ENCODE assay signal across 12 cellular contexts in genomic region chr1:113860891-113861290, GRCh38. TPM values are rescaled to one million over a fixed set of nuclear protein-coding genes. Genes with fewer than 3 reads are reported as not detected.
DNase-seq lines count a peak whose midpoint lies in the region; ATAC-seq and TF ChIP-seq lines count a peak whose summit lies in the region.
"Had no signal": no experiment of that assay in that cellular context is flagged by ENCODE, and none has a peak within 500 bp of the region (broad histone marks: within the 10 kb centered on the region; RNA-seq: fewer than 3 reads in every experiment).

No MANE protein-coding gene starts in this region.

- H3K36me3 ChIP-seq in DOHH2 (ENCODE audit: control insufficient read depth, low read length) (peaks cover 54% of the 10 kb centered on the region), OCI-LY1 (ENCODE audit: insufficient read depth, low read length) (peaks cover 48% of the 10 kb centered on the region), mammary epithelial cell (ENCODE audit: insufficient read depth, low read length) (no peaks in the 10 kb centered on the region)

- H3K4me1 ChIP-seq in DOHH2 (ENCODE audit: control insufficient read depth, low read length) (peaks cover 66% of the 10 kb centered on the region), OCI-LY1 (ENCODE audit: insufficient read depth, low read length, severe bottlenecking) (peaks cover 51% of the 10 kb centered on the region), mammary epithelial cell (ENCODE audit: insufficient read depth, low read length) (peaks cover 10% of the 10 kb centered on the region)

- H3K9me3 Mint-ChIP-seq in natural killer cell: no peaks in the 10 kb centered on the region

- H3K27me3 Mint-ChIP-seq in natural killer cell (ENCODE audit: low read depth in 2 of 2): no peaks in the 10 kb centered on the region

- H3K9me3 ChIP-seq in DOHH2 (ENCODE audit: control insufficient read depth, insufficient read depth, low read length) (no peaks in the 10 kb centered on the region), OCI-LY1 (ENCODE audit: low read length) (no peaks in the 10 kb centered on the region), mammary epithelial cell (replicated peaks; ENCODE audit: insufficient read depth, low read length) (no peaks in the 10 kb centered on the region)

- H3K79me2 ChIP-seq in DOHH2 (ENCODE audit: control insufficient read depth, low read length) (peaks cover 55% of the 10 kb centered on the region), OCI-LY1 (ENCODE audit: insufficient read depth, low read length) (peaks cover 22% of the 10 kb centered on the region; the same call in 1 of the 2 replicates), mammary epithelial cell (ENCODE audit: insufficient read depth, low read length) (no peaks in the 10 kb centered on the region)

- H3K9ac ChIP-seq in OCI-LY1 (ENCODE audit: low read length) (peak overlapping the region; percentile 29; the same call in 1 of the 2 replicates), mammary epithelial cell (ENCODE audit: insufficient read depth, low read length) (no peak overlapping the region)

- peak overlapping the region; percentile 76 to 89 for H3K27ac Mint-ChIP-seq in natural killer cell

- WGBS in mammary epithelial cell (ENCODE audit: low coverage, missing lambda C conversion rate): 66% methylated on average over 3 of the region's 3 CpGs

- BruUV-seq in mammary epithelial cell (replicated peaks; lab: Mats Ljungman, UMichigan): no TSS peak

- dilution Hi-C loops in mammary epithelial cell (cut with HindIII; ENCODE audit: low sequenced_read_pairs): no loop called here

- peaks cover 67% of the 10 kb centered on the region in 2 donors for H3K4me1 Mint-ChIP-seq in natural killer cell

- no peaks in the 10 kb centered on the region for H3K27me3 ChIP-seq in DOHH2 (ENCODE audit: control insufficient read depth, low read length)
- no peaks in the 10 kb centered on the region for H3K27me3 ChIP-seq in OCI-LY1 (ENCODE audit: insufficient read depth, low read length)
- H3K27me3 ChIP-seq in mammary epithelial cell (ENCODE audit: insufficient read depth, low read length): no peaks in the 10 kb centered on the region

- H3K4me3 ChIP-seq in DOHH2 (ENCODE audit: low read length): peak overlapping the region; percentile 56; the same call in 1 of the 2 replicates
- no peak overlapping the region for H3K4me3 ChIP-seq in OCI-LY1 (ENCODE audit: low read depth, low read length, poor library complexity, severe bottlenecking)
- H3K4me3 ChIP-seq in mammary epithelial cell (replicated peaks in 1 of 3; ENCODE audit: insufficient read depth in 1 of 3, low read depth in 2 of 3, low read length in 3 of 3): no peak overlapping the region

- peak in 2 of 3 donors; percentile 23 to 25 for ATAC-seq in natural killer cell
- no peak for ATAC-seq in HG03442 (IDR thresholded peaks at IDR 0.05; ENCODE audit: unreplicated experiment)

- H2AFZ ChIP-seq in OCI-LY1 (ENCODE audit: low read length) (no peak overlapping the region), mammary epithelial cell (ENCODE audit: low read depth, low read length) (peak overlapping the region; percentile 31)

- peak overlapping the region; percentile 72 for H3K4me2 ChIP-seq in DOHH2 (ENCODE audit: low read length)
- peak overlapping the region; percentile 55 for H3K4me2 ChIP-seq in OCI-LY1 (ENCODE audit: low read length)
- peak overlapping the region; percentile 26 for H3K4me2 ChIP-seq in mammary epithelial cell (ENCODE audit: insufficient read depth, low read depth, low read length)

- CTCF ChIA-PET in mammary epithelial cell (lab: Charles Lee; ENCODE audit: low non-redundant PET): no interaction called here

- TF ChIP-seq CTCF in DOHH2 (IDR thresholded peaks at IDR 0.05; ENCODE audit: low read depth, low read length, poor library complexity, severe bottlenecking): no peak
- TF ChIP-seq CTCF in OCI-LY1 (IDR thresholded peaks at IDR 0.05; ENCODE audit: low read length): no peak
- no peak for TF ChIP-seq CTCF in mammary epithelial cell (conservative IDR thresholded peaks at IDR 0.05 in 1 of 2, IDR thresholded peaks at IDR 0.05 in 1 of 2; ENCODE audit: extremely low read depth in 1 of 2, insufficient read depth in 1 of 2, low read depth in 1 of 2, low read length in 2 of 2)
- no peak for TF ChIP-seq CTCF in natural killer cell (IDR thresholded peaks at IDR 0.05)

- intact Hi-C loops in mammary epithelial cell (cut with micrococcal nuclease) (no loop called here), natural killer cell (cut with micrococcal nuclease) (loop anchor here (1.0 kb wide), 1 partner anchor 10 kb away; the partner anchor contains the start of gene PTPN22)

- peaks cover 17% of the 10 kb centered on the region for H3K36me3 Mint-ChIP-seq in natural killer cell

- H3K27ac ChIP-seq in DOHH2 (ENCODE audit: low read depth, low read length) (peak overlapping the region; percentile 84), OCI-LY1 (ENCODE audit: low read depth, low read length, poor library complexity, severe bottlenecking) (peak overlapping the region; percentile 72), mammary epithelial cell (ENCODE audit: insufficient read depth, low read depth, low read length) (no peak overlapping the region)

- H3F3A ChIP-seq in DOHH2 (ENCODE audit: control insufficient read depth, insufficient read depth) (peaks cover 17% of the 10 kb centered on the region), OCI-LY1 (ENCODE audit: insufficient read depth, low read length) (no peaks in the 10 kb centered on the region)

- peak overlapping the region; percentile 32 for H3K4me3 Mint-ChIP-seq in natural killer cell

- H4K20me1 ChIP-seq in DOHH2 (ENCODE audit: control insufficient read depth, insufficient read depth, low read depth, low read length) (no peaks in the 10 kb centered on the region), OCI-LY1 (ENCODE audit: insufficient read depth, low read length) (no peaks in the 10 kb centered on the region), mammary epithelial cell (ENCODE audit: insufficient read depth, low read length) (no peaks in the 10 kb centered on the region)

- no peaks in the 10 kb centered on the region for H3K9me2 ChIP-seq in DOHH2 (replicated peaks; ENCODE audit: control insufficient read depth, low read length)
- H3K9me2 ChIP-seq in OCI-LY1 (ENCODE audit: low read depth, low read length): no peaks in the 10 kb centered on the region

- in situ Hi-C loops in mammary epithelial cell (cut with MboI; ENCODE audit: low sequenced_read_pairs in 2 of 2): no loop called here

- DNase-seq in mammary epithelial cell: peak; percentile 38
- DNase-seq in natural killer cell: no peak
- DNase-seq in HT-29 (ENCODE audit: low spot score): no peak
- DNase-seq in retina: no peak
- DNase-seq in NOMO-1 (lab: John Stamatoyannopoulos, UW; ENCODE audit: unreplicated experiment in 2 of 2): no peak
- DNase-seq: activated CD4-positive, alpha-beta T cell treated with anti-CD3 and anti-CD28 coated beads for 4 hours; H7; NCI-H2227 treated with DMSO at 0.1 percent for 48 hours; stimulated activated CD4-positive, alpha-beta T cell treated with anti-CD3 and anti-CD28 coated beads, Interleukin-4, amount 100 ng/mL, for 4 hours had no signal

RNA-seq across cellular contexts. Expression of gene PTPN22, which starts 10.6 kb away (rescaled TPM):
- under 1 TPM; under 0.01 to 0.40 TPM for total RNA-seq in mammary epithelial cell
- polyA plus RNA-seq in mammary epithelial cell: 0.29 TPM
- 3.0 TPM for polyA minus RNA-seq in mammary epithelial cell
- total RNA-seq in natural killer cell: 100 to 1,000 TPM in 2 of 3 donors, 10 to 100 TPM in 1; 98.4 to 122 (median 104) TPM
- total RNA-seq in HT-29 (2014; rRNA removed; shearing (Covaris generic)): 0.05 TPM in 1 of 2 replicates, not detected in the other
- total RNA-seq: H7 had no signal

RNA-seq across cellular contexts. Expression of gene BCL2L15, which starts 26.5 kb away (rescaled TPM):
- total RNA-seq in mammary epithelial cell (under 1 TPM in 1 of 2 donors, not detected in 1; 0.68 TPM), natural killer cell (1 to 10 TPM in 2 of 3 donors, under 1 TPM in 1; 0.88 to 2.1 (median 1.5) TPM)
- 0.01 TPM for polyA plus RNA-seq in mammary epithelial cell
- not detected for polyA minus RNA-seq in mammary epithelial cell
- total RNA-seq in HT-29 (2014; rRNA removed; shearing (Covaris generic)): 18.2 and 23.4 TPM in 2 replicates
- total RNA-seq: H7 had no signal

RNA-seq across cellular contexts. Expression of gene AP4B1, which starts 43.7 kb away (rescaled TPM):
- total RNA-seq in mammary epithelial cell (10 to 100 TPM in 1 of 2 donors, 1 to 10 TPM in 1; 8.8 to 21.4 TPM), natural killer cell (10 to 100 TPM; 64.0 to 78.7 (median 77.6) TPM)
- 12.7 TPM for polyA plus RNA-seq in mammary epithelial cell
- 27.3 TPM for polyA minus RNA-seq in mammary epithelial cell
- 6.7 and 12.5 TPM in 2 replicates for total RNA-seq in HT-29 (2014; rRNA removed; shearing (Covaris generic))

RNA-seq across cellular contexts. Expression of gene DCLRE1B, which starts 44.2 kb away (rescaled TPM):
- total RNA-seq in mammary epithelial cell (10 to 100 TPM in 1 of 2 donors, 1 to 10 TPM in 1; 4.7 to 12.1 TPM), natural killer cell (1 to 10 TPM; 5.5 to 6.8 (median 5.9) TPM)
- polyA plus RNA-seq in mammary epithelial cell: 8.6 TPM
- polyA minus RNA-seq in mammary epithelial cell: 14.4 TPM
- total RNA-seq in HT-29 (2014; rRNA removed; shearing (Covaris generic)): 6.2 and 7.3 TPM in 2 replicates

RNA-seq across cellular contexts. Expression of gene RSBN1, which starts 48.6 kb away (rescaled TPM):
- total RNA-seq in mammary epithelial cell: 10 to 100 TPM; 10.0 to 12.5 TPM
- 6.8 TPM for polyA plus RNA-seq in mammary epithelial cell
- 5.7 TPM for polyA minus RNA-seq in mammary epithelial cell
- 10 to 100 TPM; 30.1 to 37.9 (median 36.5) TPM for total RNA-seq in natural killer cell
- 4.0 and 4.2 TPM in 2 replicates for total RNA-seq in HT-29 (2014; rRNA removed; shearing (Covaris generic))

Comparison
In these comparisons a context has a peak if more than half of its experiments do, and no peak if none do; other contexts are left out.
1. RNA of gene PTPN22, which starts 10.6 kb away (total RNA-seq): 98.4 to 122 TPM in natural killer cell; under 0.01 to 0.40 TPM in mammary epithelial cell and 0.05 TPM in HT-29; every median in the first group is over 10 times any median in the second.
2. Peak in every context shown above with its lines, with median percentiles within 50 percentile points of each other: H3K4me2 ChIP-seq.